Comparison of ENCODE assay signal across 8 cellular contexts in genomic region chr10:95758351-95759025, GRCh38.
DNase-seq lines count a peak whose midpoint lies in the region; ATAC-seq lines count a peak whose summit lies in the region.

No MANE protein-coding gene starts in this region.

- H3K27me3 ChIP-seq in duodenal mucosa (ENCODE audit: control insufficient read depth in 1 of 2, insufficient read depth in 2 of 2, low read length in 2 of 2): no peaks in the 10 kb centered on the region

- H3K4me3 ChIP-seq in duodenal mucosa (ENCODE audit: low read depth in 1 of 2, low read length in 2 of 2): peak overlapping the region; percentile 0 to 9

- peak; percentile 55 for ATAC-seq in GM19452 (IDR thresholded peaks at IDR 0.05; ENCODE audit: unreplicated experiment)
- ATAC-seq in HG03460 (IDR thresholded peaks at IDR 0.05; ENCODE audit: unreplicated experiment): peak; percentile 50

- DNase-seq in EH (ENCODE audit: low read depth) (peak; percentile 11), NCI-H1436 treated with DMSO at 0.1 percent for 48 hours (lab: John Stamatoyannopoulos, UW) (no peak), medulla oblongata (ENCODE audit: extremely low spot score) (no peak), NCI-H187 treated with DMSO at 0.1 percent for 48 hours (lab: John Stamatoyannopoulos, UW) (no peak)
- DNase-seq in activated effector memory CD4-positive, alpha-beta T cell treated with anti-CD3 and anti-CD28 coated beads, Interleukin-2, amount 50 U/mL, for 16 hours: no peak

- H3K9me3 ChIP-seq in duodenal mucosa (ENCODE audit: control insufficient read depth in 1 of 2, low read length in 2 of 2): no peaks in the 10 kb centered on the region

- H3K9ac ChIP-seq in duodenal mucosa (ENCODE audit: low read depth in 1 of 2, low read length in 2 of 2): no peak overlapping the region

- H3K4me1 ChIP-seq in duodenal mucosa (ENCODE audit: control insufficient read depth in 1 of 2, insufficient read depth in 2 of 2, low read length in 2 of 2): peaks cover 12 to 18% of the 10 kb centered on the region in 2 donors

- no peak overlapping the region for H3K27ac ChIP-seq in duodenal mucosa (ENCODE audit: low read depth, low read length)

- H3K36me3 ChIP-seq in duodenal mucosa (ENCODE audit: control insufficient read depth in 1 of 2, insufficient read depth in 2 of 2, low read length in 2 of 2): no peaks in the 10 kb centered on the region
